1 cellular context compared by ENCODE assay signal in the genomic region with DNA sequence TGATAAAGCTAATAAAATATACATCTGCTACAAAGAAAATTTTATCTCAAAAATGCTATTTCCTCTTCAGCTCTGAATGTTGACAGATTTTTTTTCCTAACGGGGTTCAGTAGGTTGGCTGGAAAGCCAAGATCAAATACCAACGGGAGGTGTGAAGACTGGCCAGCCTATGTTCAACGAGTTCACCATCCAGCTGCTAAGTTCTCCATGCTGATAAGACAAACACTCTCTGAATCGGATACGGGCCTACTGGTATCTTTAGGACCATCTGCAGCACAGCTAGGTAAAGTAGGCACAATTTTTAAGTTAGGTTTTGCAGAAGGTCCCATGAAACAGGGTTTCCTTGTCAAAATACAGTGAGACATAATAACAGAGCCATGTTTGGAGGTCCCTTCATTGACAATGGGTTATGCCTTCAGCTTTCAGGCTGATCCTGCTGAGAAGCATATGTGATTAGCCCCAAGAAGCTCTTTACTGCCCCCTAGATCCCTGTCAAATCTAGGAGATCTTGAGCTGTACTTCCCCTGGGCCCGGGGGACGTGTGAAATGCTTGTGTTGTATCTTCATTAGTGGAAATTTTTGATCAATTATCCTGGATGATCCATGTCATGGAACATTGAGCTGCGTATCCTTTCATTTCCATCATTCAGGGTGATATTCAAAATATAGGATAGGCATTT.
TF ChIP-seq lines count a peak whose summit lies in the region.

No MANE protein-coding gene starts in this region.

TF ChIP-seq in Ishikawa, 13 proteins besides CTCF, POLR2A, EP300 and RAD21 (continued from another document):
- TF ChIP-seq TEAD4 (IDR thresholded peaks at IDR 0.05) (no peak), ZBTB7A (IDR thresholded peaks at IDR 0.05; ENCODE audit: low read depth) (no peak), TCF12 (IDR thresholded peaks at IDR 0.05; ENCODE audit: low read depth) (no peak)
- TF ChIP-seq, protein P1, sequence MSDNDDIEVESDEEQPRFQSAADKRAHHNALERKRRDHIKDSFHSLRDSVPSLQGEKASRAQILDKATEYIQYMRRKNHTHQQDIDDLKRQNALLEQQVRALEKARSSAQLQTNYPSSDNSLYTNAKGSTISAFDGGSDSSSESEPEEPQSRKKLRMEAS (IDR thresholded peaks at IDR 0.05): no peak
